ENCODE assay signal across 14 cellular contexts in genomic region chr7:151427705-151428392, GRCh38. TPM values are rescaled to one million over a fixed set of nuclear protein-coding genes. Genes with fewer than 3 reads are reported as not detected.
DNase-seq lines count a peak whose midpoint lies in the region; ATAC-seq and TF ChIP-seq lines count a peak whose summit lies in the region.
"Had no signal": no experiment of that assay in that cellular context is flagged by ENCODE, and none has a peak within 500 bp of the region (broad histone marks: within the 10 kb centered on the region; RNA-seq: fewer than 3 reads in every experiment).

No MANE protein-coding gene starts in this region.

- H3K4me1 Mint-ChIP-seq in activated T-cell treated with anti-CD3 and anti-CD28 coated beads, Interleukin-2, amount 50 U/mL, for 24 hours (ENCODE audit: low read depth) = peaks cover 44% of the 10 kb centered on the region
- peaks cover 17% of the 10 kb centered on the region for H3K4me1 Mint-ChIP-seq in Calu3 (ENCODE audit: low read depth, unreplicated experiment)

- ATAC-seq in GM19035 (IDR thresholded peaks at IDR 0.05; ENCODE audit: unreplicated experiment) = no peak
- ATAC-seq in HG03354 (IDR thresholded peaks at IDR 0.05; ENCODE audit: poor library complexity, severe bottlenecking, unreplicated experiment) = no peak

- CTCF ChIA-PET in Calu3 (lab: Charles Lee) = no interaction called here

- H3K9me3 ChIP-seq in hepatocyte (ENCODE audit: low read depth) = no peaks in the 10 kb centered on the region
- H3K9me3 ChIP-seq in thyroid gland = no peaks in the 10 kb centered on the region
- H3K9me3 ChIP-seq: thoracic aorta had no signal

- no peaks in the 10 kb centered on the region for H3K9me2 ChIP-seq in hepatocyte (replicated peaks; ENCODE audit: insufficient read depth)

- H3K36me3 Mint-ChIP-seq in activated T-cell treated with anti-CD3 and anti-CD28 coated beads, Interleukin-2, amount 50 U/mL, for 24 hours (ENCODE audit: low read depth) = no peaks in the 10 kb centered on the region
- H3K36me3 Mint-ChIP-seq in Calu3 (ENCODE audit: insufficient read depth, unreplicated experiment) = peaks cover 7% of the 10 kb centered on the region

- no peak overlapping the region for H3K27ac Mint-ChIP-seq in activated T-cell treated with anti-CD3 and anti-CD28 coated beads, Interleukin-2, amount 50 U/mL, for 24 hours
- no peak overlapping the region for H3K27ac Mint-ChIP-seq in Calu3 (ENCODE audit: unreplicated experiment)

- TF ChIP-seq CTCF in hepatocyte (IDR thresholded peaks at IDR 0.05; ENCODE audit: poor library complexity) = no peak
- no peak for TF ChIP-seq CTCF in thyroid gland (IDR thresholded peaks at IDR 0.05)
- no peak for TF ChIP-seq CTCF in Calu3 (IDR thresholded peaks at IDR 0.05; ENCODE audit: unreplicated experiment)

- no peaks in the 10 kb centered on the region for H3K79me2 ChIP-seq in hepatocyte

- intact Hi-C loops in thyroid gland (cut with DNase I) = no loop called here
- intact Hi-C loops in Calu3 (cut with micrococcal nuclease; ENCODE audit: unreplicated experiment) = no loop called here

- no peak overlapping the region for H2AFZ ChIP-seq in hepatocyte

- H3K27me3 ChIP-seq in hepatocyte (no peaks in the 10 kb centered on the region), thyroid gland (no peaks in the 10 kb centered on the region)

- no peaks in the 10 kb centered on the region for H4K20me1 ChIP-seq in hepatocyte (ENCODE audit: insufficient read depth, poor library complexity, severe bottlenecking)

- H3K4me1 ChIP-seq in hepatocyte (ENCODE audit: insufficient read depth) (peaks cover 23% of the 10 kb centered on the region), thyroid gland (peaks cover 54 to 74% of the 10 kb centered on the region in 2 donors)

- TF ChIP-seq POLR2A in thyroid gland (IDR thresholded peaks at IDR 0.05) = no peak

- peak overlapping the region; percentile 38 for H3K4me2 ChIP-seq in hepatocyte

- H3K27me3 Mint-ChIP-seq in activated T-cell treated with anti-CD3 and anti-CD28 coated beads, Interleukin-2, amount 50 U/mL, for 24 hours = no peaks in the 10 kb centered on the region
- H3K27me3 Mint-ChIP-seq in Calu3 (ENCODE audit: unreplicated experiment) = peaks cover 2% of the 10 kb centered on the region

- no peak overlapping the region for H3K4me3 ChIP-seq in hepatocyte
- no peak overlapping the region for H3K4me3 ChIP-seq in thyroid gland (replicated peaks in 1 of 3)
- H3K4me3 ChIP-seq: thoracic aorta had no signal

- no peak overlapping the region for H3K4me3 Mint-ChIP-seq in activated T-cell treated with anti-CD3 and anti-CD28 coated beads, Interleukin-2, amount 50 U/mL, for 24 hours
- H3K4me3 Mint-ChIP-seq in Calu3 (ENCODE audit: low read depth, unreplicated experiment) = no peak overlapping the region
- H3K4me3 Mint-ChIP-seq: activated CD4-positive, alpha-beta memory T cell treated with anti-CD3 and anti-CD28 coated beads, Interleukin-2, amount 10 ng/mL, durations not matched to agents 7 days and 5 days had no signal

- peak; percentile 30 for DNase-seq in activated T-cell treated with anti-CD3 and anti-CD28 coated beads, Interleukin-2, amount 50 U/mL, for 24 hours
- no peak for DNase-seq in activated T-cell treated with anti-CD3 and anti-CD28 coated beads, Interleukin-2, amount 50 U/mL, for 48 hours
- peak; percentile 76 for DNase-seq in NCI-H524 treated with DMSO at 0.1 percent for 48 hours (lab: John Stamatoyannopoulos, UW)
- no peak for DNase-seq in hepatocyte (ENCODE audit: low spot score)
- peak in 1 of 2 donors; percentile 51 for DNase-seq in thyroid gland
- DNase-seq in Calu3 = no peak
- DNase-seq: activated CD4-positive, alpha-beta memory T cell treated with anti-CD3 and anti-CD28 coated beads, Interleukin-2, amount 10 ng/mL, durations not matched to agents 7 days and 5 days; NCI-H1105 treated with DMSO at 0.1 percent for 48 hours; occipital lobe; stimulated activated CD4-positive, alpha-beta T cell treated with anti-CD3 and anti-CD28 coated beads, Interleukin-4, amount 100 ng/mL, for 4 hours had no signal

- BruUV-seq in Calu3 (replicated peaks; lab: Mats Ljungman, UMichigan) = no TSS peak

- no peaks in the 10 kb centered on the region for H3K9me3 Mint-ChIP-seq in activated T-cell treated with anti-CD3 and anti-CD28 coated beads, Interleukin-2, amount 50 U/mL, for 24 hours
- no peaks in the 10 kb centered on the region for H3K9me3 Mint-ChIP-seq in Calu3 (ENCODE audit: low read depth, unreplicated experiment)
- H3K9me3 Mint-ChIP-seq: activated CD4-positive, alpha-beta memory T cell treated with anti-CD3 and anti-CD28 coated beads, Interleukin-2, amount 10 ng/mL, durations not matched to agents 7 days and 5 days had no signal

- H3K36me3 ChIP-seq in hepatocyte (replicated peaks; ENCODE audit: insufficient read depth, low read depth) = no peaks in the 10 kb centered on the region
- no peaks in the 10 kb centered on the region for H3K36me3 ChIP-seq in thyroid gland
- H3K36me3 ChIP-seq: thoracic aorta had no signal

- H3K27ac ChIP-seq in hepatocyte (peak overlapping the region; percentile 71), thyroid gland (peak overlapping the region; percentile 85 to 93 (median 92))
- H3K27ac ChIP-seq: C4-2B had no signal

- WGBS in hepatocyte (ENCODE audit: low lambda C conversion rate, missing lambda C conversion rate) = 76% methylated on average over 10 of the region's 10 CpGs
- WGBS in thyroid gland, 2 donors = 22 to 43% methylated on average over 10 of the region's 10 CpGs

RNA-seq across cellular contexts. Expression of gene CRYGN, which starts 12.1 kb away (rescaled TPM):
- total RNA-seq in hepatocyte = not detected in 2 replicates
- 0.24 and 0.64 TPM in 2 replicates for polyA plus RNA-seq in hepatocyte
- total RNA-seq in thyroid gland = 10 to 100 TPM; 16.4 to 45.5 (median 24.5) TPM
- total RNA-seq in Calu3 (2022) = not detected in 2 replicates
- total RNA-seq: occipital lobe had no signal

RNA-seq across cellular contexts. Expression of gene WDR86, which starts 18.0 kb away (rescaled TPM):
- total RNA-seq in hepatocyte (10.6 and 15.5 TPM in 2 replicates), thyroid gland (100 to 1,000 TPM in 3 of 4 donors, 10 to 100 TPM in 1; 99.5 to 203 (median 142) TPM), Calu3 (2022) (not detected in 2 replicates)
- 12.4 and 19.1 TPM in 2 replicates for polyA plus RNA-seq in hepatocyte

Comparison
In these comparisons a context has a peak if more than half of its experiments do, and no peak if none do; other contexts are left out.
1. DNase-seq: peak in activated T-cell treated with anti-CD3 and anti-CD28 coated beads, Interleukin-2, amount 50 U/mL, for 24 hours (single experiment) and NCI-H524 treated with DMSO at 0.1 percent for 48 hours (single experiment); none in activated T-cell treated with anti-CD3 and anti-CD28 coated beads, Interleukin-2, amount 50 U/mL, for 48 hours (0 of 2), hepatocyte (single experiment) and Calu3 (single experiment).
2. RNA of gene CRYGN, which starts 12.1 kb away (total RNA-seq): 16.4 to 45.5 TPM in thyroid gland; not detected in hepatocyte and not detected in Calu3; every median in the first group is over 10 times any median in the second.